ENCODE assay signal across 13 cellular contexts in genomic region chr14:67999290-67999689, GRCh38.
DNase-seq lines count a peak whose midpoint lies in the region; ATAC-seq, FAIRE-seq and TF ChIP-seq lines count a peak whose summit lies in the region.
"Had no signal": no experiment of that assay in that cellular context is flagged by ENCODE, and none has a peak within 500 bp of the region (broad histone marks: within the 10 kb centered on the region; RNA-seq: fewer than 3 reads in every experiment).

No MANE protein-coding gene starts in this region.

- 10 to 63% (median 50%) methylated on average over 1 of the region's 1 CpG for WGBS in small intestine, 3 donors

- peak overlapping the region; percentile 84 for H3K4me3 Mint-ChIP-seq in HFFc6
- H3K4me3 Mint-ChIP-seq: CD8-positive, alpha-beta T cell; H9 had no signal

- H3K4me3 ChIP-seq in astrocyte of the cerebellum (ENCODE audit: low read depth, low read length) (no peak overlapping the region), small intestine (ENCODE audit: low read depth in 1 of 2, low read length in 2 of 2) (no peak overlapping the region)
- H3K4me3 ChIP-seq: esophagus muscularis mucosa, right atrium auricular region had no signal

- no peak overlapping the region for H3K27ac ChIP-seq in small intestine (ENCODE audit: low read depth in 1 of 2, low read length in 1 of 2)
- H3K27ac ChIP-seq: right atrium auricular region had no signal

- peaks cover 8% of the 10 kb centered on the region for H3K9me3 Mint-ChIP-seq in HFFc6
- H3K9me3 Mint-ChIP-seq: CD8-positive, alpha-beta T cell had no signal

- ATAC-seq in GM21528 (IDR thresholded peaks at IDR 0.05; ENCODE audit: low FRiP score, unreplicated experiment) (no peak), HG02938 (IDR thresholded peaks at IDR 0.05; ENCODE audit: unreplicated experiment) (no peak), HG02970 (IDR thresholded peaks at IDR 0.05; ENCODE audit: low FRiP score, unreplicated experiment) (no peak)
- ATAC-seq: CD8-positive, alpha-beta T cell had no signal

- peaks cover 8% of the 10 kb centered on the region for H3K36me3 Mint-ChIP-seq in HFFc6 (ENCODE audit: low read depth)
- H3K36me3 Mint-ChIP-seq: CD8-positive, alpha-beta T cell had no signal

- no peaks in the 10 kb centered on the region for H3K27me3 Mint-ChIP-seq in HFFc6 (ENCODE audit: insufficient read depth)

- H3K36me3 ChIP-seq in small intestine (ENCODE audit: control insufficient read depth in 2 of 2, insufficient read depth in 2 of 2, low read length in 2 of 2) = no peaks in the 10 kb centered on the region
- H3K36me3 ChIP-seq: esophagus muscularis mucosa, right atrium auricular region had no signal

- H3K9me3 ChIP-seq in small intestine (ENCODE audit: control insufficient read depth, low read depth) = no peaks in the 10 kb centered on the region

- peaks cover 29% of the 10 kb centered on the region for H3K4me1 Mint-ChIP-seq in HFFc6 (ENCODE audit: low read depth)
- H3K4me1 Mint-ChIP-seq: H9 had no signal

- in situ Hi-C loops in astrocyte of the cerebellum (cut with HindIII; ENCODE audit: low sequenced_read_pairs) = no loop called here

- H3K27ac Mint-ChIP-seq in HFFc6 = peak overlapping the region; percentile 87
- H3K27ac Mint-ChIP-seq: CD8-positive, alpha-beta T cell; H9 had no signal

- no peaks in the 10 kb centered on the region for H3K4me1 ChIP-seq in small intestine (ENCODE audit: control insufficient read depth in 2 of 2, insufficient read depth in 1 of 2, low read depth in 1 of 2, low read length in 1 of 2)

- TF ChIP-seq CTCF in HFFc6 (IDR thresholded peaks at IDR 0.05) = no peak
- TF ChIP-seq CTCF in astrocyte of the cerebellum (IDR thresholded peaks at IDR 0.05; ENCODE audit: low read depth, low read length, missing control alignments) = no peak

- no peak for FAIRE-seq in small intestine (lab: Jason Lieb, UNC)

- DNase-seq in HFFc6 (peak; percentile 45), astrocyte of the cerebellum (ENCODE audit: low read depth) (peak; percentile 43), glomerular visceral epithelial cell (ENCODE audit: extremely low spot score) (peak; percentile 2), small intestine (peak; percentile 40)
- DNase-seq: CD8-positive, alpha-beta T cell; H9; NCI-H2029; SHP77 had no signal

- H3K27me3 ChIP-seq in small intestine (ENCODE audit: control insufficient read depth in 2 of 2, insufficient read depth in 2 of 2, low read length in 2 of 2) = no peaks in the 10 kb centered on the region
- H3K27me3 ChIP-seq: esophagus muscularis mucosa, right atrium auricular region had no signal
